ENCODE assay signal across 27 cellular contexts in the genomic region with DNA sequence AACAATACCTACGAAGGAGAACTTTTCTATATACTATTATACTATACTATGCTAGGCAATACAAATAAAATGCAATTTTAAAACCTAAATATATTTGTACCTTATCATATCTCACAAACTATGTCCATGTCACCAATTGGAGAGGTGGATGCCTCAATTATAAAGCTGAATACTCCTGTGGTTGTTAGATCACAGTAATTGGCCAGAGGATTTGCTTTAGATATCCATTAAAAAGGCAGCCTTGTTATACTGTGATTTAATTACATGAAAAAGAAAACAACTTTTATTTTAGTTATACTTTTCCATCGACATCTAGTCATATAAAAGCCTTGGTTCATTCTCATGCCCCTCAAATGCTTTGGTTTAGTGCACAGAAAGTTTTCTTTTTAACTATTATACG.
"Had no signal": no experiment of that assay in that cellular context is flagged by ENCODE, and none has a peak within 500 bp of the region (broad histone marks: within the 10 kb centered on the region; RNA-seq: fewer than 3 reads in every experiment).

No MANE protein-coding gene starts in this region.

- ATAC-seq: stimulated activated effector memory CD8-positive, alpha-beta T cell treated with anti-CD3 and anti-CD28 coated beads, Interleukin-12 subunit alpha, Interleukin-12 subunit beta, amount 100 ng/mL, for 72 hours; stimulated activated memory B cell treated with anti-CD40 and anti-IgM and Interleukin-4, amounts not matched to agents 10 μg/mL and 1 μg/mL and 100 μg/mL, for 72 hours; stimulated activated naive B cell treated with anti-CD40 and anti-IgM and Interleukin-4, amounts not matched to agents 10 μg/mL and 1 μg/mL and 100 μg/mL, for 72 hours; stimulated activated naive CD8-positive, alpha-beta T cell treated with anti-CD3 and anti-CD28 coated beads, Interleukin-15, amount 100 ng/mL, for 72 hours; stimulated activated naive CD8-positive, alpha-beta T cell treated with anti-CD3 and anti-CD28 coated beads, Interleukin-15, Interleukin-2, amounts not matched to agents 100 U/mL and 50 U/mL, for 24 hours; upper lobe of right lung had no signal

- H3K4me1 ChIP-seq: stomach, suprapubic skin, testis, thyroid gland, tibial artery, tibial nerve, transverse colon, upper lobe of left lung, upper lobe of right lung, uterus, vagina had no signal

- H3K27ac ChIP-seq: stomach, suprapubic skin, testis, thoracic aorta, thyroid gland, tibial artery, tibial nerve, transverse colon, upper lobe of left lung, upper lobe of right lung, uterus, vagina had no signal

- H3K9me3 ChIP-seq: suprapubic skin, testis, thoracic aorta, thyroid gland, tibial artery, tibial nerve, transverse colon, upper lobe of right lung, vagina had no signal

- H3K36me3 ChIP-seq: stomach, suprapubic skin, thoracic aorta, thyroid gland, tibial artery, tibial nerve, transverse colon, upper lobe of left lung, upper lobe of right lung, uterus, vagina had no signal

- H3K27me3 ChIP-seq: stomach, suprapubic skin, testis, thyroid gland, tibial artery, tibial nerve, transverse colon, upper lobe of left lung, upper lobe of right lung, uterus, vagina had no signal

- H3K4me3 ChIP-seq: stomach, suprapubic skin, testis, thoracic aorta, thyroid gland, tibial artery, tibial nerve, transverse colon, upper lobe of left lung, upper lobe of right lung, uterus, vagina had no signal

- FAIRE-seq: urothelium cell line had no signal

- DNase-seq: stimulated activated CD4-positive, alpha-beta T cell treated with anti-CD3 and anti-CD28 coated beads, Interleukin-2, amount 100 ng/mL, for 48 hours; stimulated activated CD4-positive, alpha-beta T cell treated with anti-CD3 and anti-CD28 coated beads, Interleukin-4, amount 100 ng/mL, for 1 hour; stimulated activated CD4-positive, alpha-beta T cell treated with anti-CD3 and anti-CD28 coated beads, Interleukin-4, amount 100 ng/mL, for 24 hours; stimulated activated CD4-positive, alpha-beta T cell treated with anti-CD3 and anti-CD28 coated beads, Interleukin-4, amount 100 ng/mL, for 4 hours; stimulated activated CD8-positive, alpha-beta memory T cell treated with anti-CD3 and anti-CD28 coated beads, Interleukin-4, amount 100 ng/mL, for 48 hours; stimulated activated naive B cell treated with anti-CD40 and anti-IgM and Interleukin-4, amounts not matched to agents 10 μg/mL and 1 μg/mL and 100 μg/mL, for 72 hours; stimulated activated naive CD4-positive, alpha-beta T cell; stimulated activated naive CD4-positive, alpha-beta T cell treated with Interleukin-2 at 50 U/mL for 16 hours; stimulated activated naive CD8-positive, alpha-beta T cell treated with anti-CD3 and anti-CD28 coated beads, Interleukin-15, amount 100 ng/mL, for 72 hours; stimulated activated naive CD8-positive, alpha-beta T cell treated with anti-CD3 and anti-CD28 coated beads, Interleukin-15, Interleukin-2, amounts not matched to agents 100 U/mL and 50 U/mL, for 24 hours; stomach; substantia nigra; testis; thyroid gland; tibial artery; transverse colon; trophoblast cell; upper lobe of left lung; upper lobe of right lung; uterus had no signal
